In the genomic region with DNA sequence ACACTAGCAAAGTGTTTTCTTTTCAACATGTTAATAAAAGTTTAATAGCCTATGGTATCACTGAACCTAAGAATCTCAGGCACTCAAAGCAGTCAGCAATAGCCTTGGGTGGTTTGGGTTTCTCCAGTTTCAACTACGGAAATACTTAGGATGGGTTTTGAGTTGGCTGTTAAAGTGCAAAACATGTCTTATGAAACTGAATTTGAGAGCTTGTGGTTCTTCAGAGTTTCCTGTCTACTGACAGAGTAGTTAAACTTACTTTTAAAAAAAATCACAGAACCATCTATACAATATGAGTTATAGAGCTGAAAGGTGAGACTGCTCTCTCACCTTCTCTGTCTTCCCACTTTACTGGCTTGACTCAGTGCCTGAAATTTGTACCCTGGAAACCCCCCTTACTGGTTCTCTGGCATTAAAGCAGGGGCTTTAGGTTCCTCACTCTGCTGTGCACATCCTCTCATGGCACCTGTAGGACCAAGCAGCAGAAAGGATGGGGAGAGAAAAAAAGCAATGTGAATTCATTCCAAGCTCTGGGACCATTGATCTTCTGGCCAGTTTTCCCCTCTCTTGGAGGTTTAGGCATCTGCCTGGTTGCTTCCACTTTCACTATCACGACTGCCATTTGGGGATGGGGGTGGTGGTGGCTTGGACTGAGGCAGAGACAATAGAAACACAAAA, we compare ENCODE assay signal across 8 cellular contexts. TPM values are rescaled to one million over a fixed set of nuclear protein-coding genes. Genes with fewer than 3 reads are reported as not detected.
DNase-seq lines count a peak whose midpoint lies in the region; ATAC-seq and TF ChIP-seq lines count a peak whose summit lies in the region.

No MANE protein-coding gene starts in this region.

- CTCF ChIA-PET in activated B cell treated with CpG ODN at 0.5 μM for 24 hours (lab: Charles Lee) = interaction anchor here (0.7 to 5.6 kb wide), 3 partner anchors 11 to 138 kb away, joined by 3 to 36 read pairs (median 3); no protein-coding TSS in a partner anchor

- POLR2A ChIA-PET in activated B cell treated with CpG ODN at 0.5 μM for 24 hours (lab: Charles Lee) = interaction anchor here (0.9 to 2.0 kb wide), 7 partner anchors 8 to 581 kb away, joined by 3 to 27 read pairs (median 6); a partner anchor contains a TSS

- no peaks in the 10 kb centered on the region for H3K9me3 ChIP-seq in osteoblast (ENCODE audit: low read depth, low read length)

- H3K27ac Mint-ChIP-seq in activated B cell treated with CpG ODN at 0.5 μM for 24 hours = peak overlapping the region; percentile 89

- H3K79me2 ChIP-seq in ACC112 (ENCODE audit: control insufficient read depth, insufficient read depth, low read length, unreplicated experiment) = no peaks in the 10 kb centered on the region
- H3K79me2 ChIP-seq in osteoblast (ENCODE audit: insufficient read depth, low read length) = no peaks in the 10 kb centered on the region

- H3K4me2 ChIP-seq in osteoblast (ENCODE audit: insufficient read depth, low read length) = peak overlapping the region; percentile 71

- H3K27ac ChIP-seq in ACC112 (ENCODE audit: low read depth, low read length) (no peak overlapping the region), osteoblast (ENCODE audit: low read depth, low read length) (no peak overlapping the region)

- TF ChIP-seq CTCF in activated B cell treated with CpG ODN at 0.5 μM for 24 hours (IDR thresholded peaks at IDR 0.05) (no peak), osteoblast (IDR thresholded peaks at IDR 0.05; ENCODE audit: extremely low read depth, low read depth, low read length) (no peak)

- peak overlapping the region; percentile 70 for H3K4me3 ChIP-seq in ACC112 (ENCODE audit: low read depth, low read length)
- H3K4me3 ChIP-seq in osteoblast (ENCODE audit: insufficient read depth, low read length) = peak overlapping the region; percentile 59

- ATAC-seq in GM18867 (IDR thresholded peaks at IDR 0.05; ENCODE audit: unreplicated experiment) (peak; percentile 99), HG03045 (IDR thresholded peaks at IDR 0.05; ENCODE audit: unreplicated experiment) (peak; percentile 96), activated B cell treated with CpG ODN at 0.5 μM for 24 hours (ENCODE audit: low read depth) (peak; percentile 85)

- H3K36me3 ChIP-seq in ACC112 (ENCODE audit: insufficient read depth, low read length) (no peaks in the 10 kb centered on the region), osteoblast (ENCODE audit: insufficient read depth, low read length) (no peaks in the 10 kb centered on the region)

- H3K4me1 Mint-ChIP-seq in activated B cell treated with CpG ODN at 0.5 μM for 24 hours = peaks cover 25% of the 10 kb centered on the region

- intact Hi-C loops in activated B cell treated with CpG ODN at 0.5 μM for 24 hours (cut with micrococcal nuclease) = loop anchor here (1.0 kb wide), 4 partner anchors 7 to 17 kb away; no protein-coding TSS in a partner anchor

- no peaks in the 10 kb centered on the region for H3K27me3 Mint-ChIP-seq in activated B cell treated with CpG ODN at 0.5 μM for 24 hours

- H3K27me3 ChIP-seq in ACC112 (ENCODE audit: insufficient read depth, low read length) (no peaks in the 10 kb centered on the region), osteoblast (ENCODE audit: insufficient read depth, low read length) (no peaks in the 10 kb centered on the region)

- no peak for DNase-seq in activated B cell treated with CpG ODN at 0.5 μM for 24 hours
- no peak for DNase-seq in osteoblast (ENCODE audit: insufficient read length, low spot score, missing footprints)
- DNase-seq in SW480 (ENCODE audit: low spot score) = no peak
- DNase-seq in H4 (ENCODE audit: low spot score) = no peak
- DNase-seq in Ammon's horn (ENCODE audit: low spot score) = no peak

- no peaks in the 10 kb centered on the region for H3K4me1 ChIP-seq in ACC112 (ENCODE audit: control insufficient read depth, insufficient read depth, low read length, unreplicated experiment)
- H3K4me1 ChIP-seq in osteoblast (ENCODE audit: insufficient read depth, low read length) = no peaks in the 10 kb centered on the region

- H3K36me3 Mint-ChIP-seq in activated B cell treated with CpG ODN at 0.5 μM for 24 hours (ENCODE audit: low read depth) = peaks cover 18% of the 10 kb centered on the region

- no peaks in the 10 kb centered on the region for H4K20me1 ChIP-seq in osteoblast (ENCODE audit: insufficient read depth, low read length)

- H3K4me3 Mint-ChIP-seq in activated B cell treated with CpG ODN at 0.5 μM for 24 hours = peak overlapping the region; percentile 76

- peaks cover 11% of the 10 kb centered on the region for H3K9me3 Mint-ChIP-seq in activated B cell treated with CpG ODN at 0.5 μM for 24 hours

- H2AFZ ChIP-seq in ACC112 (ENCODE audit: low read length, unreplicated experiment) = peak overlapping the region; percentile 55
- peak overlapping the region; percentile 51 for H2AFZ ChIP-seq in osteoblast (ENCODE audit: low read length)

RNA-seq across cellular contexts. Expression of a gene that starts 18.1 kb away (rescaled TPM):
- 32.1 and 38.8 TPM in 2 replicates for total RNA-seq in activated B cell treated with CpG ODN at 0.5 μM for 24 hours
- total RNA-seq in osteoblast = not detected in 2 replicates
- total RNA-seq in H4 (2014; rRNA removed; shearing (Covaris generic)) = 0.02 TPM in 1 of 2 replicates, not detected in the other

Comparison
In these comparisons a context has a peak if more than half of its experiments do, and no peak if none do; other contexts are left out.
1. RNA of a gene that starts 18.1 kb away (total RNA-seq): 32.1 to 38.8 TPM in activated B cell treated with CpG ODN at 0.5 μM for 24 hours; 0.02 TPM in H4 and not detected in osteoblast; every median in the first group is over 10 times any median in the second.
2. Peak in every context shown above with its lines, with median percentiles within 50 percentile points of each other: ATAC-seq.